Comparison of ENCODE assay signal across 17 cellular contexts in genomic region chr5:61229416-61229815, GRCh38.
DNase-seq lines count a peak whose midpoint lies in the region; ATAC-seq and TF ChIP-seq lines count a peak whose summit lies in the region.
"Had no signal": no experiment of that assay in that cellular context is flagged by ENCODE, and none has a peak within 500 bp of the region (broad histone marks: within the 10 kb centered on the region; RNA-seq: fewer than 3 reads in every experiment).

No MANE protein-coding gene starts in this region.

- H3K27me3 ChIP-seq in smooth muscle cell (ENCODE audit: low read depth) = no peaks in the 10 kb centered on the region
- H3K27me3 ChIP-seq in lower lobe of right lung (ENCODE audit: low read depth) = no peaks in the 10 kb centered on the region
- H3K27me3 ChIP-seq: brain microvascular endothelial cell, heart left ventricle, tibial nerve had no signal

- H3K4me1 ChIP-seq in smooth muscle cell (ENCODE audit: low read depth) (no peaks in the 10 kb centered on the region), lower lobe of right lung (peaks cover 12% of the 10 kb centered on the region)

- H3K4me1 Mint-ChIP-seq in endothelial cell (ENCODE audit: unreplicated experiment) = peaks cover 11% of the 10 kb centered on the region

- peaks cover 3% of the 10 kb centered on the region for H3F3A ChIP-seq in smooth muscle cell (ENCODE audit: low read depth)

- peak; percentile 2 for DNase-seq in NCI-H2029 (lab: John Stamatoyannopoulos, UW)
- no peak for DNase-seq in NCI-H2029 treated with DMSO at 0.1 percent for 48 hours (lab: John Stamatoyannopoulos, UW)
- no peak for DNase-seq in endothelial cell (ENCODE audit: low spot score)
- no peak for DNase-seq in smooth muscle cell (lab: John Stamatoyannopoulos, UW; ENCODE audit: unreplicated experiment)
- DNase-seq in NCI-H1092 (lab: John Stamatoyannopoulos, UW) = no peak
- DNase-seq in lower lobe of right lung = no peak
- DNase-seq: activated T-cell treated with anti-CD3 and anti-CD28 coated beads, Interleukin-2, amount 50 U/mL, for 4 hours; brain microvascular endothelial cell; CD4-positive, CD25-positive, alpha-beta regulatory T cell; Karpas-422; NCI-H2171 treated with DMSO at 0.1 percent for 48 hours had no signal

- H3K4me2 ChIP-seq in smooth muscle cell = no peak overlapping the region

- no peaks in the 10 kb centered on the region for H3K9me3 Mint-ChIP-seq in endothelial cell (ENCODE audit: unreplicated experiment)
- H3K9me3 Mint-ChIP-seq: activated T-cell treated with anti-CD3 and anti-CD28 coated beads, Interleukin-2, amount 50 U/mL, for 4 hours; CD4-positive, CD25-positive, alpha-beta regulatory T cell; stimulated activated naive B cell treated with anti-CD40 and anti-IgM and Interleukin-4, amounts not matched to agents 10 μg/mL and 1 μg/mL and 100 μg/mL, for 72 hours had no signal

- no peaks in the 10 kb centered on the region for H4K20me1 ChIP-seq in smooth muscle cell (ENCODE audit: low read depth)

- H3K27me3 Mint-ChIP-seq in endothelial cell (ENCODE audit: unreplicated experiment) = peaks cover 2% of the 10 kb centered on the region
- H3K27me3 Mint-ChIP-seq: CD4-positive, CD25-positive, alpha-beta regulatory T cell had no signal

- H3K27ac Mint-ChIP-seq in endothelial cell (ENCODE audit: unreplicated experiment) = peak overlapping the region; percentile 44

- TF ChIP-seq EP300 in Ishikawa (IDR thresholded peaks at IDR 0.05; ENCODE audit: borderline replicate concordance) = no peak

- peak overlapping the region; percentile 17 for H3K27ac ChIP-seq in smooth muscle cell (ENCODE audit: low read depth)
- H3K27ac ChIP-seq in lower lobe of right lung = no peak overlapping the region
- H3K27ac ChIP-seq: brain microvascular endothelial cell, heart left ventricle, tibial nerve had no signal

- H3K36me3 Mint-ChIP-seq in endothelial cell (ENCODE audit: low read depth, unreplicated experiment) = no peaks in the 10 kb centered on the region
- H3K36me3 Mint-ChIP-seq: activated naive CD4-positive, alpha-beta T cell treated with anti-CD3 and anti-CD28 coated beads, Interleukin-2, amount 50 U/mL, for 72 hours; CD4-positive, CD25-positive, alpha-beta regulatory T cell; stimulated activated naive B cell treated with anti-CD40 and anti-IgM and Interleukin-4, amounts not matched to agents 10 μg/mL and 1 μg/mL and 100 μg/mL, for 72 hours had no signal

- no peak overlapping the region for H3K4me3 Mint-ChIP-seq in endothelial cell (ENCODE audit: unreplicated experiment)
- H3K4me3 Mint-ChIP-seq: activated T-cell treated with anti-CD3 and anti-CD28 coated beads, Interleukin-2, amount 50 U/mL, for 4 hours; CD4-positive, CD25-positive, alpha-beta regulatory T cell; stimulated activated naive B cell treated with anti-CD40 and anti-IgM and Interleukin-4, amounts not matched to agents 10 μg/mL and 1 μg/mL and 100 μg/mL, for 72 hours had no signal

- H3K9me3 ChIP-seq in smooth muscle cell (replicated peaks; ENCODE audit: low read depth) = no peaks in the 10 kb centered on the region
- H3K9me3 ChIP-seq in lower lobe of right lung = peaks cover 5% of the 10 kb centered on the region

- TF ChIP-seq CTCF in endothelial cell (IDR thresholded peaks at IDR 0.05; ENCODE audit: unreplicated experiment) = no peak
- no peak for TF ChIP-seq CTCF in smooth muscle cell (IDR thresholded peaks at IDR 0.05; ENCODE audit: borderline replicate concordance, insufficient read depth, poor library complexity, severe bottlenecking)
- TF ChIP-seq CTCF in lower lobe of right lung (IDR thresholded peaks at IDR 0.05) = no peak

- no peak overlapping the region for H3K9ac ChIP-seq in smooth muscle cell (ENCODE audit: low read depth)

- intact Hi-C loops in lower lobe of right lung (cut with DNase I) = no loop called here

- H3K36me3 ChIP-seq in smooth muscle cell (ENCODE audit: low read depth) = no peaks in the 10 kb centered on the region
- H3K36me3 ChIP-seq in lower lobe of right lung = no peaks in the 10 kb centered on the region
- H3K36me3 ChIP-seq: brain microvascular endothelial cell, heart left ventricle, tibial nerve had no signal

- no peak overlapping the region for H3K4me3 ChIP-seq in smooth muscle cell
- H3K4me3 ChIP-seq in lower lobe of right lung = no peak overlapping the region
- H3K4me3 ChIP-seq: heart left ventricle, tibial nerve had no signal

- no peak for TF ChIP-seq RAD21 in Ishikawa (IDR thresholded peaks at IDR 0.05; ENCODE audit: low read depth)

- 61% methylated on average over 6 of the region's 6 CpGs for WGBS in smooth muscle cell (ENCODE audit: low lambda C conversion rate)

- ATAC-seq in GM18520 (IDR thresholded peaks at IDR 0.05; ENCODE audit: unreplicated experiment) (no peak), lower lobe of right lung (no peak)

- H2AFZ ChIP-seq in smooth muscle cell (ENCODE audit: low read depth) = no peak overlapping the region

- no peaks in the 10 kb centered on the region for H3K79me2 ChIP-seq in smooth muscle cell (ENCODE audit: low read depth)

TF ChIP-seq in Ishikawa, 13 proteins besides CTCF, POLR2A, EP300 and RAD21:
- TF ChIP-seq USF1 (IDR thresholded peaks at IDR 0.05) = no peak
- TF ChIP-seq NFIC (IDR thresholded peaks at IDR 0.05) = peak; percentile 46; the same call in 1 of the 2 replicates
